ENCODE assay signal across 20 cellular contexts in the genomic region with DNA sequence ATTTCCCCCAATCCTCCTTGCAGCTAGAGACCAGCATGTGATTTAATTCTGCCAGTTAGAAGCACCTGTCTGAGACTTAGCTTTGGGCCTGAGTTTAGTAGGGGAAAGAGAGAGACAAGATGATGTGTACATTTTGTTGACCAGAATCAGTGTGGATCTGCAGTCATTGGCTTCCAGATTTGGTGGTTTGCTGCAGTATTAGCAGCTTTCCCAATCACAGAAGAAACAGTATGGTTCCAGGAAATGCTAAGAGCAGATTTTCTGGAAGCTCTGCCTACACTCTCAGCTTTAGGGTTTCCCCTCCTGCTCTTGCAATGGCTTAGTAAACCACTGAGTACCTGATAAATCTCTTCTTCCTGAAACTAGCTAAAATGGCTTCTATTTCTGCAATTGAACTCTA. TPM values are rescaled to one million over a fixed set of nuclear protein-coding genes. Genes with fewer than 3 reads are reported as not detected.
DNase-seq lines count a peak whose midpoint lies in the region; ATAC-seq and TF ChIP-seq lines count a peak whose summit lies in the region.
"Had no signal": no experiment of that assay in that cellular context is flagged by ENCODE, and none has a peak within 500 bp of the region (broad histone marks: within the 10 kb centered on the region; RNA-seq: fewer than 3 reads in every experiment).

No MANE protein-coding gene starts in this region.

- peaks cover 2% of the 10 kb centered on the region for H3K9me3 Mint-ChIP-seq in activated CD4-positive, alpha-beta T cell treated with anti-CD3 and anti-CD28 coated beads for 36 hours (ENCODE audit: low read depth)
- no peaks in the 10 kb centered on the region for H3K9me3 Mint-ChIP-seq in activated CD4-positive, alpha-beta T cell treated with anti-CD3 and anti-CD28 coated beads, Interleukin-2, amount 10 ng/mL, durations not matched to agents 7 days and 5 days
- H3K9me3 Mint-ChIP-seq in activated naive CD4-positive, alpha-beta T cell treated with anti-CD3 and anti-CD28 coated beads, Interleukin-2, amount 10 ng/mL, durations not matched to agents 7 days and 5 days, result peaks cover 2% of the 10 kb centered on the region
- H3K9me3 Mint-ChIP-seq in T-helper 2 cell treated with Interferon-gamma antibody and Interleukin-4, amounts not matched to agents 5 μg/mL and 100 μg/mL, for 36 hours, result peaks cover 3% of the 10 kb centered on the region
- H3K9me3 Mint-ChIP-seq in GM23338, result peaks cover 8% of the 10 kb centered on the region; the same call in 2 of the 3 replicates

- peak; percentile 80 for ATAC-seq in activated CD4-positive, alpha-beta T cell treated with anti-CD3 and anti-CD28 coated beads for 36 hours
- ATAC-seq in GM23338 (no peak), GM18909 (IDR thresholded peaks at IDR 0.05; ENCODE audit: poor library complexity, unreplicated experiment) (no peak)

- H3K27ac ChIP-seq in smooth muscle cell (ENCODE audit: low read depth), result no peak overlapping the region
- no peak overlapping the region for H3K27ac ChIP-seq in GM23338 (ENCODE audit: low read depth)

- POLR2A ChIA-PET in activated CD4-positive, alpha-beta T cell treated with anti-CD3 and anti-CD28 coated beads for 36 hours (lab: Charles Lee), result interaction anchor here (0.6 kb wide), 1 partner anchor 770 kb away, joined by 4 read pairs; no protein-coding TSS in a partner anchor
- POLR2A ChIA-PET in activated CD4-positive, alpha-beta T cell treated with anti-CD3 and anti-CD28 coated beads, Interleukin-2, amount 10 ng/mL, durations not matched to agents 7 days and 5 days (lab: Charles Lee), result no interaction called here

- H3K27me3 ChIP-seq in smooth muscle cell (ENCODE audit: low read depth), result no peaks in the 10 kb centered on the region
- H3K27me3 ChIP-seq in GM23338 (ENCODE audit: insufficient read depth), result no peaks in the 10 kb centered on the region

- no peaks in the 10 kb centered on the region for H3K4me1 ChIP-seq in smooth muscle cell (ENCODE audit: low read depth)
- H3K4me1 ChIP-seq in GM23338 (ENCODE audit: insufficient read depth), result no peaks in the 10 kb centered on the region

- no peaks in the 10 kb centered on the region for H3K27me3 Mint-ChIP-seq in activated CD4-positive, alpha-beta T cell treated with anti-CD3 and anti-CD28 coated beads for 36 hours
- H3K27me3 Mint-ChIP-seq in activated CD4-positive, alpha-beta T cell treated with anti-CD3 and anti-CD28 coated beads, Interleukin-2, amount 10 ng/mL, durations not matched to agents 7 days and 5 days, result no peaks in the 10 kb centered on the region
- peaks cover 5% of the 10 kb centered on the region for H3K27me3 Mint-ChIP-seq in activated naive CD4-positive, alpha-beta T cell treated with anti-CD3 and anti-CD28 coated beads, Interleukin-2, amount 10 ng/mL, durations not matched to agents 7 days and 5 days
- H3K27me3 Mint-ChIP-seq in T-helper 2 cell treated with Interferon-gamma antibody and Interleukin-4, amounts not matched to agents 5 μg/mL and 100 μg/mL, for 36 hours (ENCODE audit: low read depth), result no peaks in the 10 kb centered on the region
- H3K27me3 Mint-ChIP-seq in GM23338 (ENCODE audit: insufficient read depth, low read depth, poor library complexity), result no peaks in the 10 kb centered on the region

- CTCF ChIA-PET in activated CD4-positive, alpha-beta T cell treated with anti-CD3 and anti-CD28 coated beads for 36 hours (lab: Charles Lee), result no interaction called here
- CTCF ChIA-PET in activated CD4-positive, alpha-beta T cell treated with anti-CD3 and anti-CD28 coated beads, Interleukin-2, amount 10 ng/mL, durations not matched to agents 7 days and 5 days (lab: Charles Lee), result interaction anchor here (1.1 to 1.2 kb wide), 2 partner anchors 22 to 26 kb away, joined by 3 to 4 read pairs; no protein-coding TSS in a partner anchor
- CTCF ChIA-PET in activated naive CD4-positive, alpha-beta T cell treated with anti-CD3 and anti-CD28 coated beads, Interleukin-2, amount 10 ng/mL, durations not matched to agents 7 days and 5 days (lab: Charles Lee), result no interaction called here

- DNase-seq in activated CD4-positive, alpha-beta T cell treated with anti-CD3 and anti-CD28 coated beads for 36 hours, result no peak
- DNase-seq in activated CD4-positive, alpha-beta T cell treated with anti-CD3 and anti-CD28 coated beads, Interleukin-2, amount 10 ng/mL, durations not matched to agents 7 days and 5 days, result no peak
- DNase-seq in activated naive CD4-positive, alpha-beta T cell treated with anti-CD3 and anti-CD28 coated beads, Interleukin-2, amount 10 ng/mL, durations not matched to agents 7 days and 5 days, result no peak
- DNase-seq in activated naive CD4-positive, alpha-beta T cell treated with anti-CD3 and anti-CD28 coated beads, Interleukin-2, amount 50 U/mL, for 16 hours, result no peak
- peak; percentile 8 for DNase-seq in T-helper 2 cell treated with Interferon-gamma antibody and Interleukin-4, amounts not matched to agents 5 μg/mL and 100 μg/mL, for 36 hours (ENCODE audit: low spot score)
- no peak for DNase-seq in smooth muscle cell (lab: John Stamatoyannopoulos, UW; ENCODE audit: unreplicated experiment)
- DNase-seq in GM23338 (ENCODE audit: low spot score), result no peak
- DNase-seq: 8988T, DMS79, H7, HFFc6, KG1, NCI-H1105 treated with DMSO at 0.1 percent for 48 hours, NCI-H1694 treated with DMSO at 0.1 percent for 48 hours, NCI-H510A, NCI-H774 had no signal

- H2AFZ ChIP-seq in smooth muscle cell (ENCODE audit: low read depth), result no peak overlapping the region
- H2AFZ ChIP-seq in GM23338, result no peak overlapping the region

- no peak overlapping the region for H3K9ac ChIP-seq in smooth muscle cell (ENCODE audit: low read depth)

- TF ChIP-seq CTCF in smooth muscle cell (IDR thresholded peaks at IDR 0.05; ENCODE audit: borderline replicate concordance, insufficient read depth, poor library complexity, severe bottlenecking) (no peak), GM23338 (conservative IDR thresholded peaks at IDR 0.05; ENCODE audit: low read depth in 2 of 2) (no peak)

- no peaks in the 10 kb centered on the region for H4K20me1 ChIP-seq in smooth muscle cell (ENCODE audit: low read depth)
- no peaks in the 10 kb centered on the region for H4K20me1 ChIP-seq in GM23338 (replicated peaks; ENCODE audit: insufficient read depth)

- H3K9me2 ChIP-seq in GM23338 (ENCODE audit: insufficient read depth), result no peaks in the 10 kb centered on the region; the same call in 1 of the 2 replicates

- H3K79me2 ChIP-seq in smooth muscle cell (ENCODE audit: low read depth), result no peaks in the 10 kb centered on the region
- H3K79me2 ChIP-seq in GM23338 (replicated peaks; ENCODE audit: insufficient read depth), result no peaks in the 10 kb centered on the region

- H3K4me2 ChIP-seq in smooth muscle cell (peak overlapping the region; percentile 8), GM23338 (no peak overlapping the region)

- H3K36me3 ChIP-seq in smooth muscle cell (ENCODE audit: low read depth), result no peaks in the 10 kb centered on the region
- no peaks in the 10 kb centered on the region for H3K36me3 ChIP-seq in GM23338 (ENCODE audit: insufficient read depth)

- H3K4me3 ChIP-seq in smooth muscle cell, result no peak overlapping the region
- no peak overlapping the region for H3K4me3 ChIP-seq in GM23338

- peak overlapping the region; percentile 19 for H3K27ac Mint-ChIP-seq in activated CD4-positive, alpha-beta T cell treated with anti-CD3 and anti-CD28 coated beads for 36 hours
- no peak overlapping the region for H3K27ac Mint-ChIP-seq in activated CD4-positive, alpha-beta T cell treated with anti-CD3 and anti-CD28 coated beads, Interleukin-2, amount 10 ng/mL, durations not matched to agents 7 days and 5 days
- H3K27ac Mint-ChIP-seq in activated naive CD4-positive, alpha-beta T cell treated with anti-CD3 and anti-CD28 coated beads, Interleukin-2, amount 10 ng/mL, durations not matched to agents 7 days and 5 days, result peak overlapping the region; percentile 6
- no peak overlapping the region for H3K27ac Mint-ChIP-seq in T-helper 2 cell treated with Interferon-gamma antibody and Interleukin-4, amounts not matched to agents 5 μg/mL and 100 μg/mL, for 36 hours
- no peak overlapping the region for H3K27ac Mint-ChIP-seq in GM23338
- H3K27ac Mint-ChIP-seq: HFFc6 had no signal

- no peaks in the 10 kb centered on the region for H3K36me3 Mint-ChIP-seq in activated CD4-positive, alpha-beta T cell treated with anti-CD3 and anti-CD28 coated beads for 36 hours (ENCODE audit: low read depth)
- no peaks in the 10 kb centered on the region for H3K36me3 Mint-ChIP-seq in activated CD4-positive, alpha-beta T cell treated with anti-CD3 and anti-CD28 coated beads, Interleukin-2, amount 10 ng/mL, durations not matched to agents 7 days and 5 days (ENCODE audit: low read depth)
- peaks cover 3% of the 10 kb centered on the region for H3K36me3 Mint-ChIP-seq in activated naive CD4-positive, alpha-beta T cell treated with anti-CD3 and anti-CD28 coated beads, Interleukin-2, amount 10 ng/mL, durations not matched to agents 7 days and 5 days
- H3K36me3 Mint-ChIP-seq in T-helper 2 cell treated with Interferon-gamma antibody and Interleukin-4, amounts not matched to agents 5 μg/mL and 100 μg/mL, for 36 hours (ENCODE audit: low read depth), result no peaks in the 10 kb centered on the region
- no peaks in the 10 kb centered on the region; the same call in 2 of the 3 replicates for H3K36me3 Mint-ChIP-seq in GM23338 (ENCODE audit: low read depth)
- H3K36me3 Mint-ChIP-seq: CD14-positive monocyte had no signal

- no peaks in the 10 kb centered on the region for H3K9me3 ChIP-seq in smooth muscle cell (replicated peaks; ENCODE audit: low read depth)

- intact Hi-C loops in activated CD4-positive, alpha-beta T cell treated with anti-CD3 and anti-CD28 coated beads for 36 hours (cut with DNase I, micrococcal nuclease), result no loop called here

- no peaks in the 10 kb centered on the region for H3F3A ChIP-seq in smooth muscle cell (ENCODE audit: low read depth)
- H3F3A ChIP-seq in GM23338 (replicated peaks; ENCODE audit: low read depth), result no peaks in the 10 kb centered on the region

- peaks cover 17% of the 10 kb centered on the region for H3K4me1 Mint-ChIP-seq in activated CD4-positive, alpha-beta T cell treated with anti-CD3 and anti-CD28 coated beads for 36 hours
- H3K4me1 Mint-ChIP-seq in activated CD4-positive, alpha-beta T cell treated with anti-CD3 and anti-CD28 coated beads, Interleukin-2, amount 10 ng/mL, durations not matched to agents 7 days and 5 days, result peaks cover 14% of the 10 kb centered on the region
- H3K4me1 Mint-ChIP-seq in activated naive CD4-positive, alpha-beta T cell treated with anti-CD3 and anti-CD28 coated beads, Interleukin-2, amount 10 ng/mL, durations not matched to agents 7 days and 5 days, result peaks cover 29% of the 10 kb centered on the region
- peaks cover 15% of the 10 kb centered on the region for H3K4me1 Mint-ChIP-seq in T-helper 2 cell treated with Interferon-gamma antibody and Interleukin-4, amounts not matched to agents 5 μg/mL and 100 μg/mL, for 36 hours (ENCODE audit: low read depth)
- H3K4me1 Mint-ChIP-seq in GM23338, result peaks cover 2% of the 10 kb centered on the region; the same call in 1 of the 3 replicates
- H3K4me1 Mint-ChIP-seq: CD14-positive monocyte had no signal

- H3K4me3 Mint-ChIP-seq in activated CD4-positive, alpha-beta T cell treated with anti-CD3 and anti-CD28 coated beads for 36 hours, result no peak overlapping the region
- no peak overlapping the region for H3K4me3 Mint-ChIP-seq in activated CD4-positive, alpha-beta T cell treated with anti-CD3 and anti-CD28 coated beads, Interleukin-2, amount 10 ng/mL, durations not matched to agents 7 days and 5 days
- no peak overlapping the region for H3K4me3 Mint-ChIP-seq in activated naive CD4-positive, alpha-beta T cell treated with anti-CD3 and anti-CD28 coated beads, Interleukin-2, amount 10 ng/mL, durations not matched to agents 7 days and 5 days
- no peak overlapping the region for H3K4me3 Mint-ChIP-seq in T-helper 2 cell treated with Interferon-gamma antibody and Interleukin-4, amounts not matched to agents 5 μg/mL and 100 μg/mL, for 36 hours
- no peak overlapping the region for H3K4me3 Mint-ChIP-seq in GM23338
- H3K4me3 Mint-ChIP-seq: CD14-positive monocyte, HFFc6 had no signal

RNA-seq across cellular contexts. Expression of gene FREM1, which starts 48.8 kb away (rescaled TPM):
- total RNA-seq in activated CD4-positive, alpha-beta T cell treated with anti-CD3 and anti-CD28 coated beads for 36 hours, result not detected
- not detected for total RNA-seq in activated CD4-positive, alpha-beta T cell treated with anti-CD3 and anti-CD28 coated beads, Interleukin-2, amount 10 ng/mL, durations not matched to agents 7 days and 5 days
- total RNA-seq in smooth muscle cell, result 18.0 and 28.9 TPM in 2 replicates
- polyA plus RNA-seq in smooth muscle cell, result 11.5 and 18.0 TPM in 2 replicates
- total RNA-seq in GM23338 (2014; rRNA removed; shearing (Covaris generic)), result 3.1 and 4.8 TPM in 2 replicates
- polyA plus RNA-seq in GM23338 (2016; fragmentation: Nextera tagmentation; extraction: Ambion mirVana), result 0.78 and 0.94 TPM in 2 replicates
- total RNA-seq: OCI-LY7 had no signal
- polyA plus RNA-seq: AG04450, CD14-positive monocyte had no signal

Comparison
In these comparisons a context has a peak if more than half of its experiments do, and no peak if none do; other contexts are left out.
1. H3K27ac Mint-ChIP-seq: peak in activated CD4-positive, alpha-beta T cell treated with anti-CD3 and anti-CD28 coated beads for 36 hours (single experiment) and activated naive CD4-positive, alpha-beta T cell treated with anti-CD3 and anti-CD28 coated beads, Interleukin-2, amount 10 ng/mL, durations not matched to agents 7 days and 5 days (single experiment); none in activated CD4-positive, alpha-beta T cell treated with anti-CD3 and anti-CD28 coated beads, Interleukin-2, amount 10 ng/mL, durations not matched to agents 7 days and 5 days (single experiment), T-helper 2 cell treated with Interferon-gamma antibody and Interleukin-4, amounts not matched to agents 5 μg/mL and 100 μg/mL, for 36 hours (single experiment) and GM23338 (single experiment).